32 cellular contexts compared by ENCODE assay signal in genomic region chr5:97788369-97788768, GRCh38.
"Had no signal": no experiment of that assay in that cellular context is flagged by ENCODE, and none has a peak within 500 bp of the region (broad histone marks: within the 10 kb centered on the region; RNA-seq: fewer than 3 reads in every experiment).

No MANE protein-coding gene starts in this region.

- H3K9me3 Mint-ChIP-seq: activated CD8-positive, alpha-beta T cell treated with anti-CD3 and anti-CD28 coated beads for 36 hours had no signal

- H3K27ac ChIP-seq: adrenal gland, body of pancreas, coronary artery, dorsolateral prefrontal cortex, esophagus muscularis mucosa, foreskin keratinocyte, gastroesophageal sphincter, heart right ventricle, VCaP had no signal

- H3K27me3 Mint-ChIP-seq: activated B cell treated with CpG ODN at 0.5 μM for 24 hours; activated CD8-positive, alpha-beta T cell treated with anti-CD3 and anti-CD28 coated beads for 36 hours; activated naive CD8-positive, alpha-beta T cell; activated naive CD8-positive, alpha-beta T cell treated with anti-CD3 and anti-CD28 coated beads, Interleukin-2, amount 50 U/mL, for 24 hours; activated T-helper 17 cell treated with anti-CD3 and anti-CD28 coated beads, Interleukin-2, amount 50 U/mL, for 72 hours; dendritic cell treated with granulocyte-macrophage colony-stimulating factor and Interleukin-4, amounts not matched to agents 40 ng/mL and 50 ng/mL, for 4 days had no signal

- H3K4me3 ChIP-seq: adrenal gland, body of pancreas, coronary artery, dorsolateral prefrontal cortex, esophagus muscularis mucosa, gastroesophageal sphincter, heart right ventricle had no signal

- H3K36me3 Mint-ChIP-seq: activated naive CD8-positive, alpha-beta T cell had no signal

- H3K27me3 ChIP-seq: adrenal gland, body of pancreas, dorsolateral prefrontal cortex, esophagus muscularis mucosa, foreskin keratinocyte, gastroesophageal sphincter, heart right ventricle had no signal

- H3K27ac Mint-ChIP-seq: activated B cell treated with CpG ODN at 0.5 μM for 24 hours; activated CD8-positive, alpha-beta T cell treated with anti-CD3 and anti-CD28 coated beads for 36 hours; activated naive CD8-positive, alpha-beta T cell; activated naive CD8-positive, alpha-beta T cell treated with anti-CD3 and anti-CD28 coated beads, Interleukin-2, amount 50 U/mL, for 24 hours; activated T-helper 17 cell treated with anti-CD3 and anti-CD28 coated beads, Interleukin-2, amount 50 U/mL, for 72 hours; dendritic cell treated with granulocyte-macrophage colony-stimulating factor and Interleukin-4, amounts not matched to agents 40 ng/mL and 50 ng/mL, for 4 days; endodermal cell had no signal

- H3K4me1 Mint-ChIP-seq: activated B cell treated with CpG ODN at 0.5 μM for 24 hours; activated naive CD8-positive, alpha-beta T cell treated with anti-CD3 and anti-CD28 coated beads, Interleukin-2, amount 50 U/mL, for 24 hours; activated T-helper 17 cell treated with anti-CD3 and anti-CD28 coated beads, Interleukin-2, amount 50 U/mL, for 72 hours; endodermal cell had no signal

- H3K4me1 ChIP-seq: adrenal gland, body of pancreas, esophagus muscularis mucosa, foreskin keratinocyte, gastroesophageal sphincter, heart right ventricle had no signal

- DNase-seq: activated B cell treated with CpG ODN at 0.5 μM for 24 hours; activated CD4-positive, alpha-beta T cell treated with anti-CD3 and anti-CD28 coated beads for 48 hours; activated CD4-positive, alpha-beta T cell treated with anti-CD3 and anti-CD28 coated beads, Interleukin-2, amount 50 U/mL, for 1 hour; activated CD4-positive, alpha-beta T cell treated with anti-CD3 and anti-CD28 coated beads, Interleukin-2, amount 50 U/mL, for 48 hours; activated CD8-positive, alpha-beta memory T cell treated with anti-CD3 and anti-CD28 coated beads for 24 hours; activated CD8-positive, alpha-beta T cell treated with anti-CD3 and anti-CD28 coated beads for 36 hours; activated effector memory CD4-positive, alpha-beta T cell treated with Interleukin-2 at 50 U/mL for 16 hours; activated gamma-delta T cell treated with Interleukin-2 at 50 U/mL for 16 hours; activated naive CD4-positive, alpha-beta T cell treated with anti-CD3 and anti-CD28 coated beads, Interleukin-2, amount 50 U/mL, for 16 hours; activated naive CD4-positive, alpha-beta T cell treated with Interleukin-2 at 50 U/mL for 16 hours; activated naive CD8-positive, alpha-beta T cell treated with anti-CD3 and anti-CD28 coated beads, Interleukin-2, amount 50 U/mL, for 24 hours; activated T-cell treated with anti-CD3 and anti-CD28 coated beads, Interleukin-2, amount 50 U/mL, for 4 hours; adrenal gland; amygdala; aorta; body of pancreas; caudate nucleus; cerebellar nuclear complex; dorsolateral prefrontal cortex; effector memory CD4-positive, alpha-beta T cell; endodermal cell; erythroblast; foreskin keratinocyte; heart right ventricle; T-helper 2 cell had no signal

- H3K9me3 ChIP-seq: adrenal gland, body of pancreas, esophagus muscularis mucosa, gastroesophageal sphincter had no signal

- H3K4me3 Mint-ChIP-seq: activated B cell treated with CpG ODN at 0.5 μM for 24 hours; activated CD8-positive, alpha-beta T cell treated with anti-CD3 and anti-CD28 coated beads for 36 hours; activated naive CD8-positive, alpha-beta T cell; activated naive CD8-positive, alpha-beta T cell treated with anti-CD3 and anti-CD28 coated beads, Interleukin-2, amount 50 U/mL, for 24 hours; activated T-cell treated with anti-CD3 and anti-CD28 coated beads, Interleukin-2, amount 50 U/mL, for 4 hours; activated T-helper 17 cell treated with anti-CD3 and anti-CD28 coated beads, Interleukin-2, amount 50 U/mL, for 72 hours; dendritic cell treated with granulocyte-macrophage colony-stimulating factor and Interleukin-4, amounts not matched to agents 40 ng/mL and 50 ng/mL, for 4 days; endodermal cell had no signal

- H3K36me3 ChIP-seq: adrenal gland, esophagus muscularis mucosa, gastroesophageal sphincter, heart right ventricle had no signal
